27 cellular contexts compared by ENCODE assay signal in genomic region chr17:31792007-31792585, GRCh38.
"Had no signal": no experiment of that assay in that cellular context is flagged by ENCODE, and none has a peak within 500 bp of the region (broad histone marks: within the 10 kb centered on the region; RNA-seq: fewer than 3 reads in every experiment).

No MANE protein-coding gene starts in this region.

- H3K27ac Mint-ChIP-seq: activated CD4-positive, alpha-beta memory T cell treated with anti-CD3 and anti-CD28 coated beads, Interleukin-2, amount 10 ng/mL, durations not matched to agents 7 days and 5 days; activated CD4-positive, alpha-beta T cell treated with anti-CD3 and anti-CD28 coated beads for 36 hours; activated naive CD4-positive, alpha-beta T cell treated with anti-CD3 and anti-CD28 coated beads for 36 hours; activated naive CD8-positive, alpha-beta T cell; activated T-helper 17 cell treated with anti-CD3 and anti-CD28 coated beads, Interleukin-2, amount 50 U/mL, for 72 hours; brain had no signal

- H3K27ac ChIP-seq: WERI-Rb-1 had no signal

- H3K9me3 Mint-ChIP-seq: activated CD4-positive, alpha-beta memory T cell treated with anti-CD3 and anti-CD28 coated beads, Interleukin-2, amount 10 ng/mL, durations not matched to agents 7 days and 5 days; activated naive CD4-positive, alpha-beta T cell treated with anti-CD3 and anti-CD28 coated beads for 36 hours; activated T-helper 17 cell treated with anti-CD3 and anti-CD28 coated beads, Interleukin-2, amount 50 U/mL, for 72 hours; central memory CD8-positive, alpha-beta T cell had no signal

- H3K36me3 Mint-ChIP-seq: activated naive CD8-positive, alpha-beta T cell; brain had no signal

- ATAC-seq: activated CD4-positive, alpha-beta T cell treated with anti-CD3 and anti-CD28 coated beads for 36 hours; activated T-helper 17 cell treated with anti-CD3 and anti-CD28 coated beads, Interleukin-2, amount 50 U/mL, for 72 hours; Panc1; Right ventricle myocardium inferior had no signal

- DNase-seq: activated CD4-positive, alpha-beta memory T cell treated with anti-CD3 and anti-CD28 coated beads, Interleukin-2, amount 10 ng/mL, durations not matched to agents 7 days and 5 days; activated CD4-positive, alpha-beta T cell treated with anti-CD3 and anti-CD28 coated beads for 36 hours; activated CD4-positive, alpha-beta T cell treated with anti-CD3 and anti-CD28 coated beads, Interleukin-2, amount 50 U/mL, for 1 hour; activated gamma-delta T cell; activated naive CD4-positive, alpha-beta T cell treated with anti-CD3 and anti-CD28 coated beads for 36 hours; activated T-cell treated with anti-CD3 and anti-CD28 coated beads for 4 hours; activated T-cell treated with anti-CD3 and anti-CD28 coated beads, Interleukin-2, amount 50 U/mL, for 48 hours; amygdala; NCI-H1048; NCI-H146; NCI-H187 treated with DMSO at 0.1 percent for 48 hours; NCI-H2081 treated with DMSO at 0.1 percent for 48 hours; NCI-H2171; NCI-H2227 treated with DMSO at 0.1 percent for 48 hours; NCI-H526; NCI-H774; OCI-M1; RPMI8226; T-helper 2 cell; T1000; WERI-Rb-1 had no signal

- H3K36me3 ChIP-seq: WERI-Rb-1 had no signal

- H3K4me1 Mint-ChIP-seq: activated CD4-positive, alpha-beta memory T cell treated with anti-CD3 and anti-CD28 coated beads, Interleukin-2, amount 10 ng/mL, durations not matched to agents 7 days and 5 days; brain; central memory CD8-positive, alpha-beta T cell had no signal

- H3K27me3 Mint-ChIP-seq: activated CD4-positive, alpha-beta T cell treated with anti-CD3 and anti-CD28 coated beads for 36 hours; activated naive CD8-positive, alpha-beta T cell; brain had no signal

- H3K4me3 Mint-ChIP-seq: activated CD4-positive, alpha-beta memory T cell treated with anti-CD3 and anti-CD28 coated beads, Interleukin-2, amount 10 ng/mL, durations not matched to agents 7 days and 5 days; activated CD4-positive, alpha-beta T cell treated with anti-CD3 and anti-CD28 coated beads for 36 hours; activated naive CD4-positive, alpha-beta T cell treated with anti-CD3 and anti-CD28 coated beads for 36 hours; activated naive CD8-positive, alpha-beta T cell; activated T-helper 17 cell treated with anti-CD3 and anti-CD28 coated beads, Interleukin-2, amount 50 U/mL, for 72 hours; brain; central memory CD8-positive, alpha-beta T cell had no signal
